In genomic region chr3:64687781-64688515, GRCh38 we compare ENCODE assay signal across 8 cellular contexts. TPM values are rescaled to one million over a fixed set of nuclear protein-coding genes. Genes with fewer than 3 reads are reported as not detected.
DNase-seq lines count a peak whose midpoint lies in the region; ATAC-seq and TF ChIP-seq lines count a peak whose summit lies in the region.

TSS of gene ADAMTS9 (minus strand) at chr3:64688000. CDS start at chr3:64687657, 343 bp downstream.

- peak within 1 kb of the TSS; percentile 72 for H2BK5ac ChIP-seq in neuronal stem cell (ENCODE audit: low read length)

- peak within 1 kb of the TSS; percentile 80 for H3K4me3 ChIP-seq in GM23338
- peak within 1 kb of the TSS; percentile 51 for H3K4me3 ChIP-seq in WI38 (ENCODE audit: low read depth, low read length)
- peak within 1 kb of the TSS; percentile 70 to 87 for H3K4me3 ChIP-seq in neuronal stem cell (ENCODE audit: low read length in 2 of 2)

- no peak within 1 kb of the TSS for H4K8ac ChIP-seq in neuronal stem cell (ENCODE audit: low read depth, low read length)

- no peaks in the 10 kb centered on the region for H3K79me2 ChIP-seq in GM23338 (replicated peaks; ENCODE audit: insufficient read depth)

- peaks cover 2% of the 10 kb centered on the region; the same call in 1 of the 3 replicates for H3K9me3 Mint-ChIP-seq in GM23338
- no peaks in the 10 kb centered on the region for H3K9me3 Mint-ChIP-seq in activated T-cell treated with anti-CD3 and anti-CD28 coated beads, Interleukin-2, amount 50 U/mL, for 24 hours

- H3K9ac ChIP-seq in neuronal stem cell (ENCODE audit: low read depth, low read length, poor library complexity): peak within 1 kb of the TSS; percentile 97

- DNase-seq in GM23338 (ENCODE audit: low spot score) (peak; percentile 78), glomerular visceral epithelial cell (ENCODE audit: extremely low spot score) (peak; percentile 87), neuronal stem cell (ENCODE audit: low spot score) (peak; percentile 78)
- no peak for DNase-seq in activated T-cell treated with anti-CD3 and anti-CD28 coated beads, Interleukin-2, amount 50 U/mL, for 24 hours

- H3K79me1 ChIP-seq in neuronal stem cell (ENCODE audit: low read depth, low read length): no peaks in the 10 kb centered on the region

- ATAC-seq in GM23338: peak; percentile 43
- ATAC-seq in HG03521 (IDR thresholded peaks at IDR 0.05; ENCODE audit: unreplicated experiment): no peak
- ATAC-seq in HG03457 (IDR thresholded peaks at IDR 0.05; ENCODE audit: unreplicated experiment): no peak
- ATAC-seq in GM18505 (IDR thresholded peaks at IDR 0.05; ENCODE audit: unreplicated experiment): no peak

- peak within 1 kb of the TSS; percentile 82 for H2BK15ac ChIP-seq in neuronal stem cell (ENCODE audit: low read length)

- H3K4me1 ChIP-seq in GM23338 (ENCODE audit: insufficient read depth) (peaks cover 52% of the 10 kb centered on the region), neuronal stem cell (ENCODE audit: control insufficient read depth in 2 of 2, insufficient read depth in 1 of 2, low read depth in 1 of 2, low read length in 2 of 2) (peaks cover 7 to 11% of the 10 kb centered on the region in 2 donors)

- no peaks in the 10 kb centered on the region for H3K9me2 ChIP-seq in GM23338 (ENCODE audit: insufficient read depth)

- no peak for TF ChIP-seq POLR2A in GM18505 (IDR thresholded peaks at IDR 0.05; ENCODE audit: borderline replicate concordance, extremely low read depth, insufficient read depth, insufficient read length)

- peak in 1 of 2 experiments; percentile 27; a peak in 1 of 4 replicates for TF ChIP-seq CTCF in GM23338 (conservative IDR thresholded peaks at IDR 0.05; ENCODE audit: low read depth in 2 of 2)
- no peak for TF ChIP-seq CTCF in WI38 (IDR thresholded peaks at IDR 0.05; ENCODE audit: low read depth, low read length)

- no peak within 1 kb of the TSS for H3K14ac ChIP-seq in neuronal stem cell (ENCODE audit: low read length)

- H3F3A ChIP-seq in GM23338 (replicated peaks; ENCODE audit: low read depth): peaks cover 15% of the 10 kb centered on the region; the same call in 1 of the 2 replicates

- no CpG with 5 or more reads among the region's 58 CpGs for WGBS in neuronal stem cell (ENCODE audit: extremely low coverage in 2 of 2, insufficient read length in 2 of 2, insufficient replicate concordance in 1 of 2), 2 donors

- H4K20me1 ChIP-seq in GM23338 (replicated peaks; ENCODE audit: insufficient read depth): peaks cover 4% of the 10 kb centered on the region; the same call in 1 of the 2 replicates

- H3K36me3 Mint-ChIP-seq in GM23338 (ENCODE audit: low read depth): peaks cover 3% of the 10 kb centered on the region; the same call in 1 of the 3 replicates
- H3K36me3 Mint-ChIP-seq in activated T-cell treated with anti-CD3 and anti-CD28 coated beads, Interleukin-2, amount 50 U/mL, for 24 hours (ENCODE audit: low read depth): no peaks in the 10 kb centered on the region

- H2AFZ ChIP-seq in GM23338 (peak within 1 kb of the TSS; percentile 100), neuronal stem cell (ENCODE audit: low read length) (peak within 1 kb of the TSS; percentile 92)

- H3K36me3 ChIP-seq in GM23338 (ENCODE audit: insufficient read depth) (no peaks in the 10 kb centered on the region), neuronal stem cell (replicated peaks in 1 of 2; ENCODE audit: control insufficient read depth in 2 of 2, insufficient read depth in 2 of 2, low read length in 2 of 2) (peaks cover 0 to 3% of the 10 kb centered on the region in 2 donors)

- H3K27me3 Mint-ChIP-seq in GM23338 (ENCODE audit: insufficient read depth, low read depth, poor library complexity): peaks cover 57% of the 10 kb centered on the region
- peaks cover 55% of the 10 kb centered on the region for H3K27me3 Mint-ChIP-seq in activated T-cell treated with anti-CD3 and anti-CD28 coated beads, Interleukin-2, amount 50 U/mL, for 24 hours

- no peak within 1 kb of the TSS for H2BK12ac ChIP-seq in neuronal stem cell (ENCODE audit: low read length)

- H3K27me3 ChIP-seq in GM23338 (ENCODE audit: insufficient read depth): peaks cover 79% of the 10 kb centered on the region
- no peaks in the 10 kb centered on the region for H3K27me3 ChIP-seq in neuronal stem cell (ENCODE audit: control insufficient read depth in 3 of 3, insufficient read depth in 3 of 3, low read depth in 1 of 3, low read length in 3 of 3)

- H3K23ac ChIP-seq in neuronal stem cell (ENCODE audit: low read depth, low read length, poor library complexity): no peak within 1 kb of the TSS

- H3K18ac ChIP-seq in neuronal stem cell (ENCODE audit: low read length): peak within 1 kb of the TSS; percentile 99

- H3K27ac Mint-ChIP-seq in GM23338: no peak within 1 kb of the TSS
- H3K27ac Mint-ChIP-seq in activated T-cell treated with anti-CD3 and anti-CD28 coated beads, Interleukin-2, amount 50 U/mL, for 24 hours: no peak within 1 kb of the TSS

- H3K4me3 Mint-ChIP-seq in GM23338: peak within 1 kb of the TSS; percentile 84
- no peak within 1 kb of the TSS for H3K4me3 Mint-ChIP-seq in activated T-cell treated with anti-CD3 and anti-CD28 coated beads, Interleukin-2, amount 50 U/mL, for 24 hours

- no peak within 1 kb of the TSS for H3K4ac ChIP-seq in neuronal stem cell (ENCODE audit: low read length)

- H3K27ac ChIP-seq in GM23338 (ENCODE audit: low read depth): no peak within 1 kb of the TSS
- peak within 1 kb of the TSS; percentile 92 for H3K27ac ChIP-seq in neuronal stem cell (replicated peaks; ENCODE audit: low read length)

- peak within 1 kb of the TSS; percentile 38 for H2BK120ac ChIP-seq in neuronal stem cell (ENCODE audit: low read depth, low read length)

- H3K4me2 ChIP-seq in GM23338 (peak within 1 kb of the TSS; percentile 99), neuronal stem cell (ENCODE audit: insufficient read depth, low read length, poor library complexity, severe bottlenecking) (peak within 1 kb of the TSS; percentile 83)

- no peaks in the 10 kb centered on the region for H3K9me3 ChIP-seq in neuronal stem cell (replicated peaks in 1 of 2; ENCODE audit: control insufficient read depth in 2 of 2, insufficient read depth in 1 of 2, low read depth in 1 of 2, low read length in 2 of 2)

- no peak within 1 kb of the TSS for H2AK5ac ChIP-seq in neuronal stem cell (ENCODE audit: low read depth, low read length)

- peaks cover 57% of the 10 kb centered on the region for H3K4me1 Mint-ChIP-seq in GM23338
- peaks cover 12% of the 10 kb centered on the region for H3K4me1 Mint-ChIP-seq in activated T-cell treated with anti-CD3 and anti-CD28 coated beads, Interleukin-2, amount 50 U/mL, for 24 hours (ENCODE audit: low read depth)

- H4K91ac ChIP-seq in neuronal stem cell (ENCODE audit: low read depth, low read length, poor library complexity): peak within 1 kb of the TSS; percentile 23

TF ChIP-seq in GM23338, 12 proteins besides CTCF, POLR2A, EP300 and RAD21:
- TF ChIP-seq EZH2phosphoT487 (IDR thresholded peaks at IDR 0.05; ENCODE audit: unreplicated experiment) (no peak), CREB1 (CRISPR knock-in tag; IDR thresholded peaks at IDR 0.05; ENCODE audit: low read depth) (0 out of 2 replicates have a peak, but pooled peaks have one; percentile 46)

RNA-seq across cellular contexts. Expression of gene ADAMTS9, which starts in this region (rescaled TPM):
- 0.31 and 0.54 TPM in 2 replicates for total RNA-seq in GM23338 (2014; rRNA removed; shearing (Covaris generic))
- 0.26 and 0.81 TPM in 2 replicates for polyA plus RNA-seq in GM23338 (2016; fragmentation: Nextera tagmentation; extraction: Ambion mirVana)
- polyA plus RNA-seq in neuronal stem cell (2013, experiment 1 of 2): 18.4 TPM
- polyA plus RNA-seq in neuronal stem cell (2013, experiment 2 of 2): 20.5 TPM

Comparison
In these comparisons a context has a peak if more than half of its experiments do, and no peak if none do; other contexts are left out.
1. Peak in DNase-seq, ATAC-seq, H3K4me3 ChIP-seq and H3K4me2 ChIP-seq in GM23338; RNA of the gene not detected or under 1 TPM.